In genomic region chr15:26082833-26083174, GRCh38 we compare ENCODE assay signal across 8 cellular contexts.
DNase-seq lines count a peak whose midpoint lies in the region; ATAC-seq, FAIRE-seq and TF ChIP-seq lines count a peak whose summit lies in the region.

No MANE protein-coding gene starts in this region.

- peak; percentile 5 for ATAC-seq in GM18907 (IDR thresholded peaks at IDR 0.05; ENCODE audit: unreplicated experiment)

- 3% methylated on average over 10 of the region's 10 CpGs for WGBS in liver
- 11% methylated on average over 10 of the region's 10 CpGs for WGBS in thymus

- DNase-seq in brain microvascular endothelial cell = peak; percentile 9
- no peak for DNase-seq in GM19239 (ENCODE audit: insufficient read length, low spot score)
- no peak for DNase-seq in middle frontal gyrus (ENCODE audit: extremely low spot score, low spot score)
- DNase-seq in activated CD4-positive, alpha-beta T cell treated with anti-CD3 and anti-CD28 coated beads, Interleukin-2, amount 50 U/mL, for 1 hour = no peak

- in situ Hi-C loops in brain microvascular endothelial cell (cut with HindIII; ENCODE audit: low pct_ligation_motif_present, low sequenced_read_pairs) = no loop called here

- H3K27ac ChIP-seq in KOPT-K1 (ENCODE audit: low read depth, low read length, poor library complexity, severe bottlenecking) (peak overlapping the region; percentile 72), brain microvascular endothelial cell (no peak overlapping the region), liver (ENCODE audit: low read depth in 1 of 2, low read length in 2 of 2) (peak overlapping the region; percentile 88 to 90), thymus (ENCODE audit: low read depth) (peak overlapping the region; percentile 61)

- H3K36me3 ChIP-seq in KOPT-K1 (ENCODE audit: insufficient read depth, low read length) = no peaks in the 10 kb centered on the region
- H3K36me3 ChIP-seq in brain microvascular endothelial cell (replicated peaks) = no peaks in the 10 kb centered on the region
- H3K36me3 ChIP-seq in liver (ENCODE audit: control insufficient read depth in 4 of 4, insufficient read depth in 3 of 4, low read depth in 1 of 4, low read length in 3 of 4) = no peaks in the 10 kb centered on the region
- H3K36me3 ChIP-seq in thymus (ENCODE audit: control insufficient read depth, insufficient read depth) = no peaks in the 10 kb centered on the region

- H3K9ac ChIP-seq in liver (ENCODE audit: low read depth in 1 of 2, low read length in 2 of 2) = peak overlapping the region; percentile 62 to 69

- H3K4me1 ChIP-seq in liver (ENCODE audit: control insufficient read depth in 4 of 4, insufficient read depth in 4 of 4, low read length in 3 of 4) = peaks cover 0 to 9% (median 7%) of the 10 kb centered on the region in 4 donors
- H3K4me1 ChIP-seq in thymus (ENCODE audit: control insufficient read depth, insufficient read depth, low read length) = no peaks in the 10 kb centered on the region

- no peaks in the 10 kb centered on the region for H3K27me3 ChIP-seq in brain microvascular endothelial cell (replicated peaks)
- H3K27me3 ChIP-seq in liver (ENCODE audit: control insufficient read depth in 4 of 4, insufficient read depth in 4 of 4, low read length in 3 of 4) = no peaks in the 10 kb centered on the region
- H3K27me3 ChIP-seq in thymus (ENCODE audit: control insufficient read depth, insufficient read depth) = no peaks in the 10 kb centered on the region

- TF ChIP-seq RAD21 in liver (IDR thresholded peaks at IDR 0.05) = no peak

- TF ChIP-seq CTCF in brain microvascular endothelial cell (IDR thresholded peaks at IDR 0.05; ENCODE audit: low read depth, low read length, missing control alignments) (no peak), liver (IDR thresholded peaks at IDR 0.05; ENCODE audit: low read depth, low read length, missing input control) (no peak)

- H3K4me3 ChIP-seq in brain microvascular endothelial cell (ENCODE audit: low read depth, low read length) = peak overlapping the region; percentile 74
- H3K4me3 ChIP-seq in liver (ENCODE audit: low read depth in 1 of 3, low read length in 3 of 3) = peak overlapping the region; percentile 73 to 77 (median 76)
- peak overlapping the region; percentile 67 for H3K4me3 ChIP-seq in thymus (ENCODE audit: low read length)

- FAIRE-seq in GM19239 (lab: Jason Lieb, UNC) = no peak

- H3K9me3 ChIP-seq in KOPT-K1 (ENCODE audit: insufficient read depth, low read length, poor library complexity, severe bottlenecking) = no peaks in the 10 kb centered on the region
- H3K9me3 ChIP-seq in liver (ENCODE audit: control insufficient read depth in 4 of 4, low read length in 3 of 4) = no peaks in the 10 kb centered on the region
- no peaks in the 10 kb centered on the region for H3K9me3 ChIP-seq in thymus (ENCODE audit: control insufficient read depth)

TF ChIP-seq in liver, 16 proteins besides CTCF, POLR2A, EP300 and RAD21:
- no peak for TF ChIP-seq REST (IDR thresholded peaks at IDR 0.05)
- TF ChIP-seq TAF1 (conservative IDR thresholded peaks at IDR 0.05) = no peak
- TF ChIP-seq FOXA1 (IDR thresholded peaks at IDR 0.05) = no peak
- no peak for TF ChIP-seq EGR1 (IDR thresholded peaks at IDR 0.05; ENCODE audit: low read depth in 2 of 2)
- no peak for TF ChIP-seq JUND (IDR thresholded peaks at IDR 0.05)
- no peak for TF ChIP-seq ATF3 (IDR thresholded peaks at IDR 0.05)
- TF ChIP-seq YY1 (IDR thresholded peaks at IDR 0.05) = no peak
- TF ChIP-seq HNF4A (conservative IDR thresholded peaks at IDR 0.05) = no peak
